ENCODE assay signal across 24 cellular contexts in the genomic region with DNA sequence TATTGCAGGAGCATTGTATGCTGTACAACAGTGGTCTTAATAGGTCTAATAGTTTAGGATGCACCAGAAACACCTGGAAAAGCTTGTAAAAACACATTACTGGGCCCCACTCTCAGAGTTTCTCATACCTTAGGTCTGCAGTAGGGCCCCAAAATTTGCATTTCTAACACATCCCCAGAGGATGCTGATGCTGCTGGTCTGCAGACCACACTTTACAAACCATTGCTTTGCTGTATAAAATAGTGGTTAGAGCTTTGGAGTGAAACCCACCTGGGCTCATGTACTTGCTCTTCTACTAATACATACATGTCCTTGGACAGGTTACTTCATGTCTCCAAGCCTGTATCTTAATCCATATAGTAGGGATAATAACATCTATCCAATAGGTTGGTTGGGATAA.
"Had no signal": no experiment of that assay in that cellular context is flagged by ENCODE, and none has a peak within 500 bp of the region (broad histone marks: within the 10 kb centered on the region; RNA-seq: fewer than 3 reads in every experiment).

No MANE protein-coding gene starts in this region.

- H3K4me1 ChIP-seq: esophagus squamous epithelium, gastrocnemius medialis, heart right ventricle, left ventricle myocardium inferior, lower lobe of right lung had no signal

- ATAC-seq: effector memory CD8-positive, alpha-beta T cell; esophagus mucosa; gastrocnemius medialis; heart right ventricle; left colon; left lobe of liver; lower lobe of right lung; mucosa of descending colon; naive thymus-derived CD8-positive, alpha-beta T cell had no signal

- H3K27ac ChIP-seq: epithelial cell of prostate, esophagus squamous epithelium, gastrocnemius medialis, heart right ventricle, left ventricle myocardium inferior, lower lobe of right lung had no signal

- H3K9me3 ChIP-seq: esophagus squamous epithelium, gastrocnemius medialis, heart right ventricle, left ventricle myocardium inferior, lower lobe of right lung, mucosa of descending colon had no signal

- H3K4me3 ChIP-seq: esophagus squamous epithelium, gastrocnemius medialis, heart right ventricle, left ventricle myocardium inferior, lower lobe of right lung, mucosa of descending colon had no signal

- H3K36me3 ChIP-seq: esophagus squamous epithelium, gastrocnemius medialis, heart right ventricle, left ventricle myocardium inferior, lower lobe of right lung had no signal

- DNase-seq: cortex of kidney; effector CD8-positive, alpha-beta T cell; effector memory CD8-positive, alpha-beta T cell; endodermal cell; erythroblast; esophagus squamous epithelium; foreskin fibroblast; foreskin melanocyte; gastrocnemius medialis; glutamatergic neuron; head of caudate nucleus; heart right ventricle; hippocampal formation; kidney glomerular epithelial cell; left colon; left ventricle myocardium inferior; lower lobe of right lung; mesenchymal stem cell; mucosa of descending colon; naive B cell; naive thymus-derived CD8-positive, alpha-beta T cell had no signal

- H3K27me3 ChIP-seq: esophagus squamous epithelium, gastrocnemius medialis, heart right ventricle had no signal
